Comparison of ENCODE assay signal across 1 cellular context in genomic region chr21:33112670-33113596, GRCh38.
TF ChIP-seq lines count a peak whose summit lies in the region.

No MANE protein-coding gene starts in this region.

TF ChIP-seq in HEK293, 187 proteins besides CTCF, POLR2A, EP300 and RAD21 (continued from another document):
- TF ChIP-seq PATZ1 (tag by site-specific recombination; IDR thresholded peaks at IDR 0.05): 0 out of 2 replicates have a peak, but pooled peaks have one; percentile 29
- TF ChIP-seq ZBTB6 (tag by site-specific recombination; IDR thresholded peaks at IDR 0.05): no peak
- no peak for TF ChIP-seq ZBTB1 (tag by site-specific recombination; IDR thresholded peaks at IDR 0.05)
- TF ChIP-seq ZBTB26 (tag by site-specific recombination; optimal IDR thresholded peaks at IDR 0.05): no peak
- TF ChIP-seq ZNF223 (tag by site-specific recombination; IDR thresholded peaks at IDR 0.05): no peak
- TF ChIP-seq ZNF274 (IDR thresholded peaks at IDR 0.05; ENCODE audit: low read length): no peak
- no peak for TF ChIP-seq ZNF274 (tag by site-specific recombination; IDR thresholded peaks at IDR 0.05; ENCODE audit: borderline replicate concordance)
- TF ChIP-seq ZNF610 (tag by site-specific recombination; IDR thresholded peaks at IDR 0.05; ENCODE audit: borderline replicate concordance): no peak
- no peak for TF ChIP-seq GLI2 (tag by site-specific recombination; IDR thresholded peaks at IDR 0.05; ENCODE audit: borderline replicate concordance, low read depth)
- no peak for TF ChIP-seq ZNF544 (tag by site-specific recombination; IDR thresholded peaks at IDR 0.05)
- no peak for TF ChIP-seq ZNF354C (tag by site-specific recombination; IDR thresholded peaks at IDR 0.05; ENCODE audit: borderline replicate concordance, low read depth)
- TF ChIP-seq ZBTB44 (tag by site-specific recombination; IDR thresholded peaks at IDR 0.05): peak; percentile 74; the same call in 1 of the 2 replicates
- TF ChIP-seq ZNF777 (tag by site-specific recombination; IDR thresholded peaks at IDR 0.05; ENCODE audit: borderline replicate concordance): no peak
- TF ChIP-seq HOXD13 (CRISPR knock-in tag; IDR thresholded peaks at IDR 0.05; ENCODE audit: borderline replicate concordance): no peak
- no peak for TF ChIP-seq ZXDB (tag by site-specific recombination; IDR thresholded peaks at IDR 0.05)
- TF ChIP-seq ZFHX2 (tag by site-specific recombination; conservative IDR thresholded peaks at IDR 0.05): 0 out of 2 replicates have a peak, but pooled peaks have one; percentile 21
- TF ChIP-seq MZF1 (tag by site-specific recombination; IDR thresholded peaks at IDR 0.05; ENCODE audit: borderline replicate concordance): no peak
- TF ChIP-seq ZSCAN16 (tag by site-specific recombination; IDR thresholded peaks at IDR 0.05): no peak
- no peak for TF ChIP-seq ZSCAN4 (tag by site-specific recombination; IDR thresholded peaks at IDR 0.05)
- TF ChIP-seq TRIM28 (IDR thresholded peaks at IDR 0.05; ENCODE audit: borderline replicate concordance, low read length): no peak
- TF ChIP-seq ZSCAN18 (tag by site-specific recombination; IDR thresholded peaks at IDR 0.05): no peak
